Comparison of ENCODE assay signal across 17 cellular contexts in genomic region chr6:27154696-27155095, GRCh38.
DNase-seq lines count a peak whose midpoint lies in the region; ATAC-seq and TF ChIP-seq lines count a peak whose summit lies in the region.
"Had no signal": no experiment of that assay in that cellular context is flagged by ENCODE, and none has a peak within 500 bp of the region (broad histone marks: within the 10 kb centered on the region; RNA-seq: fewer than 3 reads in every experiment).

No MANE protein-coding gene starts in this region.

- peaks cover 8% of the 10 kb centered on the region for H3K4me1 ChIP-seq in GM23338 (ENCODE audit: insufficient read depth)
- H3K4me1 ChIP-seq in mammary epithelial cell (ENCODE audit: insufficient read depth, low read length) = peaks cover 6% of the 10 kb centered on the region
- H3K4me1 ChIP-seq: foreskin keratinocyte, testis had no signal

- H3K4me2 ChIP-seq in GM23338 (peak overlapping the region; percentile 52), mammary epithelial cell (ENCODE audit: insufficient read depth, low read depth, low read length) (no peak overlapping the region)

- H3K27me3 Mint-ChIP-seq in activated CD4-positive, alpha-beta T cell treated with anti-CD3 and anti-CD28 coated beads for 36 hours = no peaks in the 10 kb centered on the region
- H3K27me3 Mint-ChIP-seq in GM23338 (ENCODE audit: insufficient read depth, low read depth, poor library complexity) = peaks cover 14% of the 10 kb centered on the region
- no peaks in the 10 kb centered on the region for H3K27me3 Mint-ChIP-seq in activated CD8-positive, alpha-beta T cell treated with anti-CD3 and anti-CD28 coated beads for 36 hours
- no peaks in the 10 kb centered on the region for H3K27me3 Mint-ChIP-seq in naive thymus-derived CD8-positive, alpha-beta T cell

- H3K4me3 ChIP-seq in GM23338 (no peak overlapping the region), mammary epithelial cell (replicated peaks in 1 of 3; ENCODE audit: insufficient read depth in 1 of 3, low read depth in 2 of 3, low read length in 3 of 3) (no peak overlapping the region)
- H3K4me3 ChIP-seq: adrenal gland, skin epidermis, testis had no signal

- CTCF ChIA-PET in activated CD4-positive, alpha-beta T cell treated with anti-CD3 and anti-CD28 coated beads for 36 hours (lab: Charles Lee) = interaction anchor here (0.7 to 1.3 kb wide), 5 partner anchors 9 to 597 kb away, joined by 3 to 4 read pairs (median 3); no protein-coding TSS in a partner anchor
- CTCF ChIA-PET in activated CD8-positive, alpha-beta T cell treated with anti-CD3 and anti-CD28 coated beads for 36 hours (lab: Charles Lee) = interaction anchor here (0.8 to 1.7 kb wide), 8 partner anchors 16 to 741 kb away, joined by 3 to 6 read pairs (median 4); a partner anchor contains a TSS
- CTCF ChIA-PET in mammary epithelial cell (lab: Charles Lee; ENCODE audit: low non-redundant PET) = no interaction called here

- no peaks in the 10 kb centered on the region for H3K36me3 Mint-ChIP-seq in activated CD4-positive, alpha-beta T cell treated with anti-CD3 and anti-CD28 coated beads for 36 hours (ENCODE audit: low read depth)
- H3K36me3 Mint-ChIP-seq in GM23338 (ENCODE audit: low read depth) = no peaks in the 10 kb centered on the region
- H3K36me3 Mint-ChIP-seq in activated CD8-positive, alpha-beta T cell treated with anti-CD3 and anti-CD28 coated beads for 36 hours (ENCODE audit: low read depth) = no peaks in the 10 kb centered on the region
- H3K36me3 Mint-ChIP-seq in naive thymus-derived CD8-positive, alpha-beta T cell = no peaks in the 10 kb centered on the region

- H3K27ac ChIP-seq in GM23338 (ENCODE audit: low read depth) (no peak overlapping the region), mammary epithelial cell (ENCODE audit: insufficient read depth, low read depth, low read length) (no peak overlapping the region)
- H3K27ac ChIP-seq: adrenal gland, C4-2B, epithelial cell of prostate, foreskin keratinocyte, testis had no signal

- H3K9ac ChIP-seq in mammary epithelial cell (ENCODE audit: insufficient read depth, low read length) = no peak overlapping the region

- no peaks in the 10 kb centered on the region for H3K9me3 Mint-ChIP-seq in activated CD4-positive, alpha-beta T cell treated with anti-CD3 and anti-CD28 coated beads for 36 hours (ENCODE audit: low read depth)
- peaks cover 3% of the 10 kb centered on the region; the same call in 1 of the 3 replicates for H3K9me3 Mint-ChIP-seq in GM23338
- no peaks in the 10 kb centered on the region for H3K9me3 Mint-ChIP-seq in activated CD8-positive, alpha-beta T cell treated with anti-CD3 and anti-CD28 coated beads for 36 hours
- H3K9me3 Mint-ChIP-seq in naive thymus-derived CD8-positive, alpha-beta T cell = peaks cover 0 to 4% (median 0%) of the 10 kb centered on the region in 9 donors

- TF ChIP-seq CTCF in GM23338 (conservative IDR thresholded peaks at IDR 0.05; ENCODE audit: low read depth in 2 of 2) (no peak), mammary epithelial cell (conservative IDR thresholded peaks at IDR 0.05 in 1 of 2, IDR thresholded peaks at IDR 0.05 in 1 of 2; ENCODE audit: extremely low read depth in 1 of 2, insufficient read depth in 1 of 2, low read depth in 1 of 2, low read length in 2 of 2) (no peak)
- TF ChIP-seq CTCF in activated CD8-positive, alpha-beta T cell treated with anti-CD3 and anti-CD28 coated beads for 36 hours (IDR thresholded peaks at IDR 0.05) = no peak

- H3K27me3 ChIP-seq in GM23338 (ENCODE audit: insufficient read depth) (peaks cover 12% of the 10 kb centered on the region), mammary epithelial cell (ENCODE audit: insufficient read depth, low read length) (no peaks in the 10 kb centered on the region)
- H3K27me3 ChIP-seq: adrenal gland, foreskin keratinocyte, testis had no signal

- peak; percentile 22 for ATAC-seq in activated CD4-positive, alpha-beta T cell treated with anti-CD3 and anti-CD28 coated beads for 36 hours
- ATAC-seq in GM23338 = no peak
- no peak for ATAC-seq in activated CD8-positive, alpha-beta T cell treated with anti-CD3 and anti-CD28 coated beads for 36 hours
- ATAC-seq in naive thymus-derived CD8-positive, alpha-beta T cell = peak; percentile 14 to 18
- ATAC-seq: foreskin keratinocyte had no signal

- H3K79me2 ChIP-seq in GM23338 (replicated peaks; ENCODE audit: insufficient read depth) (no peaks in the 10 kb centered on the region), mammary epithelial cell (ENCODE audit: insufficient read depth, low read length) (no peaks in the 10 kb centered on the region)

- no peaks in the 10 kb centered on the region; the same call in 1 of the 2 replicates for H3F3A ChIP-seq in GM23338 (replicated peaks; ENCODE audit: low read depth)

- H3K36me3 ChIP-seq in GM23338 (ENCODE audit: insufficient read depth) (no peaks in the 10 kb centered on the region), mammary epithelial cell (ENCODE audit: insufficient read depth, low read length) (no peaks in the 10 kb centered on the region)
- H3K36me3 ChIP-seq: adrenal gland had no signal

- BruUV-seq in mammary epithelial cell (replicated peaks; lab: Mats Ljungman, UMichigan) = no TSS peak

- H3K27ac Mint-ChIP-seq in activated CD4-positive, alpha-beta T cell treated with anti-CD3 and anti-CD28 coated beads for 36 hours = peak overlapping the region; percentile 66
- no peak overlapping the region for H3K27ac Mint-ChIP-seq in GM23338
- peak overlapping the region; percentile 77 for H3K27ac Mint-ChIP-seq in activated CD8-positive, alpha-beta T cell treated with anti-CD3 and anti-CD28 coated beads for 36 hours
- peak overlapping the region; percentile 0 to 94 (median 86) for H3K27ac Mint-ChIP-seq in naive thymus-derived CD8-positive, alpha-beta T cell

- WGBS in mammary epithelial cell (ENCODE audit: low coverage, missing lambda C conversion rate) = 95% methylated on average over 1 of the region's 1 CpG

- dilution Hi-C loops in mammary epithelial cell (cut with HindIII; ENCODE audit: low sequenced_read_pairs) = no loop called here

- POLR2A ChIA-PET in activated CD4-positive, alpha-beta T cell treated with anti-CD3 and anti-CD28 coated beads for 36 hours (lab: Charles Lee) = interaction anchor here (0.7 to 2.2 kb wide), 5 partner anchors 9 to 739 kb away, joined by 3 to 28 read pairs (median 4); a partner anchor contains a TSS
- POLR2A ChIA-PET in activated CD8-positive, alpha-beta T cell treated with anti-CD3 and anti-CD28 coated beads for 36 hours (lab: Charles Lee) = interaction anchor here (0.8 to 14.7 kb wide), 7 partner anchors 8 to 1742 kb away, joined by 3 to 692 read pairs (median 9); a partner anchor contains a TSS
- POLR2A ChIA-PET in naive thymus-derived CD8-positive, alpha-beta T cell (lab: Charles Lee) = interaction anchor here (0.5 to 4.7 kb wide), 10 partner anchors 8 to 738 kb away, joined by 3 to 51 read pairs (median 6); a partner anchor contains a TSS

- H2AFZ ChIP-seq in GM23338 = peak overlapping the region; percentile 67; the same call in 1 of the 2 replicates
- no peak overlapping the region for H2AFZ ChIP-seq in mammary epithelial cell (ENCODE audit: low read depth, low read length)

- H3K4me3 Mint-ChIP-seq in activated CD4-positive, alpha-beta T cell treated with anti-CD3 and anti-CD28 coated beads for 36 hours = no peak overlapping the region
- no peak overlapping the region; the same call in 2 of the 3 replicates for H3K4me3 Mint-ChIP-seq in GM23338
- H3K4me3 Mint-ChIP-seq in activated CD8-positive, alpha-beta T cell treated with anti-CD3 and anti-CD28 coated beads for 36 hours = peak overlapping the region; percentile 18
- peak overlapping the region; percentile 0 to 77 (median 50) for H3K4me3 Mint-ChIP-seq in naive thymus-derived CD8-positive, alpha-beta T cell

- intact Hi-C loops in activated CD4-positive, alpha-beta T cell treated with anti-CD3 and anti-CD28 coated beads for 36 hours (cut with DNase I, micrococcal nuclease) = no loop called here
- intact Hi-C loops in activated CD8-positive, alpha-beta T cell treated with anti-CD3 and anti-CD28 coated beads for 36 hours (cut with micrococcal nuclease) = loop anchor here (10.0 kb wide), 1 partner anchor 740 kb away; a partner anchor contains a TSS
- intact Hi-C loops in mammary epithelial cell (cut with micrococcal nuclease) = no loop called here

- no peaks in the 10 kb centered on the region for H3K9me2 ChIP-seq in GM23338 (ENCODE audit: insufficient read depth)

- H3K9me3 ChIP-seq in mammary epithelial cell (replicated peaks; ENCODE audit: insufficient read depth, low read length) = no peaks in the 10 kb centered on the region
- H3K9me3 ChIP-seq: adrenal gland, testis had no signal

- H3K4me1 Mint-ChIP-seq in activated CD4-positive, alpha-beta T cell treated with anti-CD3 and anti-CD28 coated beads for 36 hours = peaks cover 38% of the 10 kb centered on the region
- H3K4me1 Mint-ChIP-seq in GM23338 = peaks cover 12% of the 10 kb centered on the region; the same call in 2 of the 3 replicates
- peaks cover 39% of the 10 kb centered on the region for H3K4me1 Mint-ChIP-seq in activated CD8-positive, alpha-beta T cell treated with anti-CD3 and anti-CD28 coated beads for 36 hours (ENCODE audit: low read depth)
- H3K4me1 Mint-ChIP-seq in naive thymus-derived CD8-positive, alpha-beta T cell = peaks cover 19 to 39% (median 38%) of the 10 kb centered on the region in 4 donors

- no peak for DNase-seq in activated CD4-positive, alpha-beta T cell treated with anti-CD3 and anti-CD28 coated beads for 36 hours
- no peak for DNase-seq in activated CD4-positive, alpha-beta T cell treated with anti-CD3 and anti-CD28 coated beads for 4 hours
- DNase-seq in GM23338 (ENCODE audit: low spot score) (no peak), GOT3 (lab: John Stamatoyannopoulos, UW) (no peak), HuH-7.5 (ENCODE audit: low spot score) (no peak), mammary epithelial cell (no peak)
- DNase-seq in activated CD8-positive, alpha-beta T cell treated with anti-CD3 and anti-CD28 coated beads for 36 hours = no peak
- DNase-seq in naive thymus-derived CD8-positive, alpha-beta T cell = peak in 3 of 10 donors; percentile 33 to 48 (median 40)
- DNase-seq: adrenal gland; dermis blood vessel endothelial cell; foreskin keratinocyte; NCI-H1930; stimulated activated CD8-positive, alpha-beta memory T cell treated with anti-CD3 and anti-CD28 coated beads, Interleukin-4, amount 100 ng/mL, for 48 hours; testis had no signal

- in situ Hi-C loops in mammary epithelial cell (cut with MboI; ENCODE audit: low sequenced_read_pairs in 2 of 2) = loop anchor here in 1 of 2 donors (25.0 kb wide), 1 partner anchor 733 kb away; a partner anchor contains a TSS

- no peaks in the 10 kb centered on the region for H4K20me1 ChIP-seq in GM23338 (replicated peaks; ENCODE audit: insufficient read depth)
- no peaks in the 10 kb centered on the region for H4K20me1 ChIP-seq in mammary epithelial cell (ENCODE audit: insufficient read depth, low read length)

TF ChIP-seq in GM23338, 12 proteins besides CTCF, POLR2A, EP300 and RAD21:
- TF ChIP-seq STAT1 (IDR thresholded peaks at IDR 0.05; ENCODE audit: unreplicated experiment) = no peak

Comparison
In these comparisons a context has a peak if more than half of its experiments do, and no peak if none do; other contexts are left out.
1. ATAC-seq: peak in activated CD4-positive, alpha-beta T cell treated with anti-CD3 and anti-CD28 coated beads for 36 hours (single experiment) and naive thymus-derived CD8-positive, alpha-beta T cell (2 of 2); none in GM23338 (single experiment) and activated CD8-positive, alpha-beta T cell treated with anti-CD3 and anti-CD28 coated beads for 36 hours (single experiment).
2. H3K4me3 Mint-ChIP-seq: peak in activated CD8-positive, alpha-beta T cell treated with anti-CD3 and anti-CD28 coated beads for 36 hours (single experiment) and naive thymus-derived CD8-positive, alpha-beta T cell (10 of 10); none in activated CD4-positive, alpha-beta T cell treated with anti-CD3 and anti-CD28 coated beads for 36 hours (single experiment) and GM23338 (single experiment).